1 cellular context compared by ENCODE assay signal in the genomic region with DNA sequence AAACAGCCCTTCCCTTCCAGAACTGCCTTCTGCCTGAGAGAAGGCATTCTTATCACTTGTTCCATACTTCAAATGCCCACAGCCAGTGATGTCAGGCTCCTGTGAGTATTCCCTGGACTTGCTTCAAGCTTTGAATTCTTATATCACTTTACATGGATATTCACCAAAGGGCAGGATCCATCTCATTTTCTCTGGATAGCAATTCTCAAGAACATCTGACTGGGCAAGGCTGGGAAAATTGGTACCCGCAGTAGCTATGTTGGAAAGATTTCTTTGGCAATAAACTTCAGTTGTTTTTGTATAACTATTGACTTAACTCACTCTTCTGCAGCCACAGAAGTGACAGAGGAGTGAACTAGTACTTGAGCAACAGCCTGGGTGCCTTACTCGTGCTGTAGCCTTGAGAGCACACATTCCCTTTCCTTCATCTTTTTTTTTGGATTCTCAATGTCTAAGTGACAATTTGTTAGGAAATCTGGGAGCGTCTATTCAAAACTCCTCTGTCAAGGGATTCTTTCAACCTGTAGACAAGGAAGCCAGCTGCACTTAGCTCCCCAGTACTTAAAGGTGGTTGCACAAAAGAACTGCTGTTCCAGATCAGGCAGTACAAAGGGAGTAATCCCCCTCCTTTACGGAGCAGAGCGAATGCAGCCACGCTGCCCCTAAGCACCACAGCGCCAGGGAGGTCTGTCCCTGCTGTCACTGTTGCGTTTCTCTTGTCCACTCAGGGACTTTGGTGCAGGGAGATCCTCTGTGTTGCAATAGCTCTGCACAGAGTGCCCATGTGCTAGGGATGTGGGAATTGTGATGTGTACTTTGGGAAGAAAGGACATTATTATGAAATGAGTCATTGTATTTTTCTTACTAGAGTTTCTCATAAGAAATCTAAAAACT.
A peak's percentile ranks its signal among the peaks of the same experiment; 100 is the strongest.
TF ChIP-seq lines count a peak whose summit lies in the region.

No MANE protein-coding gene starts in this region.

TF ChIP-seq in HepG2, 621 proteins besides CTCF, POLR2A, EP300 and RAD21 (continued from another document and continues in another):
- TF ChIP-seq, protein P1, sequence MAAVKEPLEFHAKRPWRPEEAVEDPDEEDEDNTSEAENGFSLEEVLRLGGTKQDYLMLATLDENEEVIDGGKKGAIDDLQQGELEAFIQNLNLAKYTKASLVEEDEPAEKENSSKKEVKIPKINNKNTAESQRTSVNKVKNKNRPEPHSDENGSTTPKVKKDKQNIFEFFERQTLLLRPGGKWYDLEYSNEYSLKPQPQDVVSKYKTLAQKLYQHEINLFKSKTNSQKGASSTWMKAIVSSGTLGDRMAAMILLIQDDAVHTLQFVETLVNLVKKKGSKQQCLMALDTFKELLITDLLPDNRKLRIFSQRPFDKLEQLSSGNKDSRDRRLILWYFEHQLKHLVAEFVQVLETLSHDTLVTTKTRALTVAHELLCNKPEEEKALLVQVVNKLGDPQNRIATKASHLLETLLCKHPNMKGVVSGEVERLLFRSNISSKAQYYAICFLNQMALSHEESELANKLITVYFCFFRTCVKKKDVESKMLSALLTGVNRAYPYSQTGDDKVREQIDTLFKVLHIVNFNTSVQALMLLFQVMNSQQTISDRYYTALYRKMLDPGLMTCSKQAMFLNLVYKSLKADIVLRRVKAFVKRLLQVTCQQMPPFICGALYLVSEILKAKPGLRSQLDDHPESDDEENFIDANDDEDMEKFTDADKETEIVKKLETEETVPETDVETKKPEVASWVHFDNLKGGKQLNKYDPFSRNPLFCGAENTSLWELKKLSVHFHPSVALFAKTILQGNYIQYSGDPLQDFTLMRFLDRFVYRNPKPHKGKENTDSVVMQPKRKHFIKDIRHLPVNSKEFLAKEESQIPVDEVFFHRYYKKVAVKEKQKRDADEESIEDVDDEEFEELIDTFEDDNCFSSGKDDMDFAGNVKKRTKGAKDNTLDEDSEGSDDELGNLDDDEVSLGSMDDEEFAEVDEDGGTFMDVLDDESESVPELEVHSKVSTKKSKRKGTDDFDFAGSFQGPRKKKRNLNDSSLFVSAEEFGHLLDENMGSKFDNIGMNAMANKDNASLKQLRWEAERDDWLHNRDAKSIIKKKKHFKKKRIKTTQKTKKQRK (IDR thresholded peaks at IDR 0.05; ENCODE audit: low read length) = no peak
- TF ChIP-seq SRY (CRISPR knock-in tag; IDR thresholded peaks at IDR 0.05) (peak; percentile 65; the same call in 1 of the 2 replicates), ZNF33A (CRISPR knock-in tag; IDR thresholded peaks at IDR 0.05; ENCODE audit: borderline replicate concordance) (no peak), ZNF230 (CRISPR knock-in tag; IDR thresholded peaks at IDR 0.05) (no peak), ZNF326 (CRISPR knock-in tag; IDR thresholded peaks at IDR 0.05; ENCODE audit: borderline replicate concordance) (no peak), HOXA9 (CRISPR knock-in tag; IDR thresholded peaks at IDR 0.05; ENCODE audit: borderline replicate concordance) (no peak), HES4 (CRISPR knock-in tag; IDR thresholded peaks at IDR 0.05; ENCODE audit: borderline replicate concordance) (no peak), MTERF4 (CRISPR knock-in tag; IDR thresholded peaks at IDR 0.05) (no peak), DMAP1 (CRISPR knock-in tag; IDR thresholded peaks at IDR 0.05) (peak; percentile 95), ZNF850 (CRISPR knock-in tag; conservative IDR thresholded peaks at IDR 0.05) (no peak), ZNF7 (CRISPR knock-in tag; IDR thresholded peaks at IDR 0.05) (no peak; the same call in 1 of the 2 replicates), FOXM1 (CRISPR knock-in tag; IDR thresholded peaks at IDR 0.05) (no peak), CBX5 (CRISPR knock-in tag; IDR thresholded peaks at IDR 0.05; ENCODE audit: borderline replicate concordance) (peak; percentile 99), THYN1 (CRISPR knock-in tag; IDR thresholded peaks at IDR 0.05; ENCODE audit: borderline replicate concordance, low read depth) (no peak), ZNF776 (CRISPR knock-in tag; IDR thresholded peaks at IDR 0.05) (no peak), ZSCAN20 (CRISPR knock-in tag; IDR thresholded peaks at IDR 0.05; ENCODE audit: borderline replicate concordance) (no peak), KMT2A (CRISPR knock-in tag; IDR thresholded peaks at IDR 0.05) (peak; percentile 79), JUNB (CRISPR knock-in tag; IDR thresholded peaks at IDR 0.05; ENCODE audit: borderline replicate concordance) (peak; percentile 94; the same call in 1 of the 2 replicates)
- TF ChIP-seq, protein P2, sequence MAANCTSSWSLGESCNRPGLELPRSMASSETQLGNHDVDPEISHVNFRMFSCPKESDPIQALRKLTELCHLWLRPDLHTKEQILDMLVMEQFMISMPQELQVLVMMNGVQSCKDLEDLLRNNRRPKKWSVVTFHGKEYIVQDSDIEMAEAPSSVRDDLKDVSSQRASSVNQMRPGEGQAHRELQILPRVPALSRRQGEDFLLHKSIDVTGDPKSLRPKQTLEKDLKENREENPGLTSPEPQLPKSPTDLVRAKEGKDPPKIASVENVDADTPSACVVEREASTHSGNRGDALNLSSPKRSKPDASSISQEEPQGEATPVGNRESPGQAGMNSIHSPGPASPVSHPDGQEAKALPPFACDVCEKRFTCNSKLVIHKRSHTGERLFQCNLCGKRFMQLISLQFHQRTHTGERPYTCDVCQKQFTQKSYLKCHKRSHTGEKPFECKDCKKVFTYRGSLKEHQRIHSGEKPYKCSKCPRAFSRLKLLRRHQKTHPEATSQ (CRISPR knock-in tag; IDR thresholded peaks at IDR 0.05; ENCODE audit: borderline replicate concordance) = peak; percentile 13; the same call in 1 of the 2 replicates
- TF ChIP-seq, protein P3, sequence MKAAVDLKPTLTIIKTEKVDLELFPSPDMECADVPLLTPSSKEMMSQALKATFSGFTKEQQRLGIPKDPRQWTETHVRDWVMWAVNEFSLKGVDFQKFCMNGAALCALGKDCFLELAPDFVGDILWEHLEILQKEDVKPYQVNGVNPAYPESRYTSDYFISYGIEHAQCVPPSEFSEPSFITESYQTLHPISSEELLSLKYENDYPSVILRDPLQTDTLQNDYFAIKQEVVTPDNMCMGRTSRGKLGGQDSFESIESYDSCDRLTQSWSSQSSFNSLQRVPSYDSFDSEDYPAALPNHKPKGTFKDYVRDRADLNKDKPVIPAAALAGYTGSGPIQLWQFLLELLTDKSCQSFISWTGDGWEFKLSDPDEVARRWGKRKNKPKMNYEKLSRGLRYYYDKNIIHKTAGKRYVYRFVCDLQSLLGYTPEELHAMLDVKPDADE (CRISPR knock-in tag; IDR thresholded peaks at IDR 0.05) = no peak
- TF ChIP-seq, protein P4, sequence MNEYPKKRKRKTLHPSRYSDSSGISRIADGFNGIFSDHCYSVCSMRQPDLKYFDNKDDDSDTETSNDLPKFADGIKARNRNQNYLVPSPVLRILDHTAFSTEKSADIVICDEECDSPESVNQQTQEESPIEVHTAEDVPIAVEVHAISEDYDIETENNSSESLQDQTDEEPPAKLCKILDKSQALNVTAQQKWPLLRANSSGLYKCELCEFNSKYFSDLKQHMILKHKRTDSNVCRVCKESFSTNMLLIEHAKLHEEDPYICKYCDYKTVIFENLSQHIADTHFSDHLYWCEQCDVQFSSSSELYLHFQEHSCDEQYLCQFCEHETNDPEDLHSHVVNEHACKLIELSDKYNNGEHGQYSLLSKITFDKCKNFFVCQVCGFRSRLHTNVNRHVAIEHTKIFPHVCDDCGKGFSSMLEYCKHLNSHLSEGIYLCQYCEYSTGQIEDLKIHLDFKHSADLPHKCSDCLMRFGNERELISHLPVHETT (CRISPR knock-in tag; conservative IDR thresholded peaks at IDR 0.05) = no peak
- TF ChIP-seq, protein P5, sequence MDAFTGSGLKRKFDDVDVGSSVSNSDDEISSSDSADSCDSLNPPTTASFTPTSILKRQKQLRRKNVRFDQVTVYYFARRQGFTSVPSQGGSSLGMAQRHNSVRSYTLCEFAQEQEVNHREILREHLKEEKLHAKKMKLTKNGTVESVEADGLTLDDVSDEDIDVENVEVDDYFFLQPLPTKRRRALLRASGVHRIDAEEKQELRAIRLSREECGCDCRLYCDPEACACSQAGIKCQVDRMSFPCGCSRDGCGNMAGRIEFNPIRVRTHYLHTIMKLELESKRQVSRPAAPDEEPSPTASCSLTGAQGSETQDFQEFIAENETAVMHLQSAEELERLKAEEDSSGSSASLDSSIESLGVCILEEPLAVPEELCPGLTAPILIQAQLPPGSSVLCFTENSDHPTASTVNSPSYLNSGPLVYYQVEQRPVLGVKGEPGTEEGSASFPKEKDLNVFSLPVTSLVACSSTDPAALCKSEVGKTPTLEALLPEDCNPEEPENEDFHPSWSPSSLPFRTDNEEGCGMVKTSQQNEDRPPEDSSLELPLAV (CRISPR knock-in tag; conservative IDR thresholded peaks at IDR 0.05; ENCODE audit: low read depth) = no peak
- TF ChIP-seq, protein P6, sequence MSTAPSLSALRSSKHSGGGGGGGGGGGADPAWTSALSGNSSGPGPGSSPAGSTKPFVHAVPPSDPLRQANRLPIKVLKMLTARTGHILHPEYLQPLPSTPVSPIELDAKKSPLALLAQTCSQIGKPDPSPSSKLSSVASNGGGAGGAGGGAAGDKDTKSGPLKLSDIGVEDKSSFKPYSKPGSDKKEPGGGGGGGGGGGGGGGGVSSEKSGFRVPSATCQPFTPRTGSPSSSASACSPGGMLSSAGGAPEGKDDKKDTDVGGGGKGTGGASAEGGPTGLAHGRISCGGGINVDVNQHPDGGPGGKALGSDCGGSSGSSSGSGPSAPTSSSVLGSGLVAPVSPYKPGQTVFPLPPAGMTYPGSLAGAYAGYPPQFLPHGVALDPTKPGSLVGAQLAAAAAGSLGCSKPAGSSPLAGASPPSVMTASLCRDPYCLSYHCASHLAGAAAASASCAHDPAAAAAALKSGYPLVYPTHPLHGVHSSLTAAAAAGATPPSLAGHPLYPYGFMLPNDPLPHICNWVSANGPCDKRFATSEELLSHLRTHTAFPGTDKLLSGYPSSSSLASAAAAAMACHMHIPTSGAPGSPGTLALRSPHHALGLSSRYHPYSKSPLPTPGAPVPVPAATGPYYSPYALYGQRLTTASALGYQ (CRISPR knock-in tag; IDR thresholded peaks at IDR 0.05) = peak; percentile 53; the same call in 1 of the 2 replicates
- TF ChIP-seq, protein P7, sequence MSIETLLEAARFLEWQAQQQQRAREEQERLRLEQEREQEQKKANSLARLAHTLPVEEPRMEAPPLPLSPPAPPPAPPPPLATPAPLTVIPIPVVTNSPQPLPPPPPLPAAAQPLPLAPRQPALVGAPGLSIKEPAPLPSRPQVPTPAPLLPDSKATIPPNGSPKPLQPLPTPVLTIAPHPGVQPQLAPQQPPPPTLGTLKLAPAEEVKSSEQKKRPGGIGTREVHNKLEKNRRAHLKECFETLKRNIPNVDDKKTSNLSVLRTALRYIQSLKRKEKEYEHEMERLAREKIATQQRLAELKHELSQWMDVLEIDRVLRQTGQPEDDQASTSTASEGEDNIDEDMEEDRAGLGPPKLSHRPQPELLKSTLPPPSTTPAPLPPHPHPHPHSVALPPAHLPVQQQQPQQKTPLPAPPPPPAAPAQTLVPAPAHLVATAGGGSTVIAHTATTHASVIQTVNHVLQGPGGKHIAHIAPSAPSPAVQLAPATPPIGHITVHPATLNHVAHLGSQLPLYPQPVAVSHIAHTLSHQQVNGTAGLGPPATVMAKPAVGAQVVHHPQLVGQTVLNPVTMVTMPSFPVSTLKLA (IDR thresholded peaks at IDR 0.05) = peak; percentile 87
